11 cellular contexts compared by ENCODE assay signal in the genomic region with DNA sequence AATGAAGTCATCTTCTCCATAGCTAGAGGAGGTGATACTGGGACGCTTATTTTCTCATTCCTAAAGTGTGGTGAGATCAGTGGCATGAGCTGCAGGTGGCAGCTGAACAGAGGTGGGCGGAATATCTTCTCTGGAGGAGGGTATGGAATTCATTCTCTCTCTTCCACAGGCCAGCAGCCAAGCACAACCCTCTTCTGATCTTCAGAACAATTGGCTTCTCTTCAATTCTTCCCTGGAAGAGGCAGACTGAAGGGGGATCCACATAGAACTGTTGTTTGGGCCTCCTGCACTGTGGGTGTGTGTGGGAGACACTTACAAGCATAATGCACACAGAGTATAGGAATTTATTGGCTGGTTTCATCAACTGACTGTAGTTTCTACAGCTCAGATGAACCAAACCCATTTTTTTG.
DNase-seq lines count a peak whose midpoint lies in the region; ATAC-seq, FAIRE-seq and TF ChIP-seq lines count a peak whose summit lies in the region.
"Had no signal": no experiment of that assay in that cellular context is flagged by ENCODE, and none has a peak within 500 bp of the region (broad histone marks: within the 10 kb centered on the region; RNA-seq: fewer than 3 reads in every experiment).

No MANE protein-coding gene starts in this region.

- TF ChIP-seq POLR2A in HepG2 (IDR thresholded peaks at IDR 0.05; ENCODE audit: insufficient read depth in 1 of 2, low read depth in 2 of 2, low read length in 2 of 2) (no peak), thyroid gland (IDR thresholded peaks at IDR 0.05) (no peak)

- H3K4me2 ChIP-seq in HepG2 (ENCODE audit: low read depth, low read length) = no peak overlapping the region

- CTCF ChIA-PET in HepG2 (lab: Yijun Ruan, JAX; ENCODE audit: low intra/inter-chr PET ratio, low total read pairs) = no interaction called here

- TF ChIP-seq EP300 in HepG2 (IDR thresholded peaks at IDR 0.05; ENCODE audit: low read depth in 2 of 2, low read length in 2 of 2) = no peak
- no peak for TF ChIP-seq EP300 in HepG2 (CRISPR knock-in tag; IDR thresholded peaks at IDR 0.05; ENCODE audit: borderline replicate concordance)

- DNase-seq in HepG2 (ENCODE audit: low spot score) = no peak
- DNase-seq in activated naive CD8-positive, alpha-beta T cell treated with anti-CD3 and anti-CD28 coated beads, Interleukin-2, amount 50 U/mL, for 24 hours = no peak
- no peak for DNase-seq in neural crest cell (ENCODE audit: low read depth, low spot score)
- peak; percentile 53 to 57 for DNase-seq in thyroid gland
- no peak for DNase-seq in effector CD4-positive, alpha-beta T cell
- no peak for DNase-seq in COR-L47 (lab: John Stamatoyannopoulos, UW)
- no peak for DNase-seq in NCI-H1436 treated with DMSO at 0.1 percent for 48 hours (lab: John Stamatoyannopoulos, UW)
- DNase-seq: activated naive CD8-positive, alpha-beta T cell treated with anti-CD3 and anti-CD28 coated beads, Interleukin-2, amount 10 ng/mL, durations not matched to agents 7 days and 5 days; AML-193; PC-3 had no signal

- no peak overlapping the region for H2AFZ ChIP-seq in HepG2 (ENCODE audit: low read length)

- no peak for TF ChIP-seq RAD21 in liver (IDR thresholded peaks at IDR 0.05)
- TF ChIP-seq RAD21 in HepG2 (CRISPR knock-in tag; IDR thresholded peaks at IDR 0.05) = no peak

- H3K27ac Mint-ChIP-seq in activated naive CD8-positive, alpha-beta T cell treated with anti-CD3 and anti-CD28 coated beads, Interleukin-2, amount 50 U/mL, for 24 hours = peak overlapping the region; percentile 96
- peak overlapping the region; percentile 8 for H3K27ac Mint-ChIP-seq in neural crest cell (ENCODE audit: unreplicated experiment)
- H3K27ac Mint-ChIP-seq: activated naive CD8-positive, alpha-beta T cell treated with anti-CD3 and anti-CD28 coated beads, Interleukin-2, amount 10 ng/mL, durations not matched to agents 7 days and 5 days had no signal

- H3K9ac ChIP-seq in liver (ENCODE audit: low read depth in 1 of 2, low read length in 2 of 2) (no peak overlapping the region), HepG2 (ENCODE audit: insufficient read depth, low read depth, low read length) (no peak overlapping the region)

- H3K79me2 ChIP-seq in HepG2 (ENCODE audit: insufficient read depth, low read length) = no peaks in the 10 kb centered on the region

- no peaks in the 10 kb centered on the region for H3K36me3 Mint-ChIP-seq in activated naive CD8-positive, alpha-beta T cell treated with anti-CD3 and anti-CD28 coated beads, Interleukin-2, amount 50 U/mL, for 24 hours (ENCODE audit: low read depth)
- H3K36me3 Mint-ChIP-seq in neural crest cell (ENCODE audit: low read depth) = no peaks in the 10 kb centered on the region
- H3K36me3 Mint-ChIP-seq: activated naive CD8-positive, alpha-beta T cell treated with anti-CD3 and anti-CD28 coated beads, Interleukin-2, amount 10 ng/mL, durations not matched to agents 7 days and 5 days had no signal

- H3K4me3 ChIP-seq in liver (ENCODE audit: low read depth in 1 of 3, low read length in 3 of 3) (no peak overlapping the region), HepG2 (replicated peaks in 1 of 3; ENCODE audit: insufficient read depth in 1 of 3, low read depth in 2 of 3, low read length in 3 of 3) (no peak overlapping the region), thyroid gland (replicated peaks in 1 of 3) (no peak overlapping the region)

- intact Hi-C loops in HepG2 (cut with micrococcal nuclease; ENCODE audit: unreplicated experiment) (no loop called here), thyroid gland (cut with DNase I) (no loop called here)

- ATAC-seq in HepG2 = no peak
- ATAC-seq in activated naive CD8-positive, alpha-beta T cell treated with anti-CD3 and anti-CD28 coated beads, Interleukin-2, amount 50 U/mL, for 24 hours = peak; percentile 74
- ATAC-seq: PC-3 had no signal

- H3K9me3 ChIP-seq in liver (ENCODE audit: control insufficient read depth in 4 of 4, low read length in 3 of 4) = no peaks in the 10 kb centered on the region
- H3K9me3 ChIP-seq in HepG2 (ENCODE audit: low read length) = no peaks in the 10 kb centered on the region
- H3K9me3 ChIP-seq in thyroid gland = no peaks in the 10 kb centered on the region

- H3K27me3 ChIP-seq in liver (ENCODE audit: control insufficient read depth in 4 of 4, insufficient read depth in 4 of 4, low read length in 3 of 4) (no peaks in the 10 kb centered on the region), HepG2 (ENCODE audit: control insufficient read depth in 1 of 2, insufficient read depth in 2 of 2, low read length in 2 of 2) (no peaks in the 10 kb centered on the region; a peak in 1 of 5 replicates), thyroid gland (no peaks in the 10 kb centered on the region)

- POLR2A ChIA-PET in HepG2 (lab: Yijun Ruan, JAX) = no interaction called here

- H3K4me1 ChIP-seq in liver (ENCODE audit: control insufficient read depth in 4 of 4, insufficient read depth in 4 of 4, low read length in 3 of 4) = peaks cover 5 to 25% (median 16%) of the 10 kb centered on the region in 4 donors
- H3K4me1 ChIP-seq in HepG2 (ENCODE audit: insufficient read depth, low read length) = peaks cover 11% of the 10 kb centered on the region
- H3K4me1 ChIP-seq in thyroid gland = peaks cover 18 to 34% of the 10 kb centered on the region in 2 donors

- peaks cover 11% of the 10 kb centered on the region for H3K9me3 Mint-ChIP-seq in activated naive CD8-positive, alpha-beta T cell treated with anti-CD3 and anti-CD28 coated beads, Interleukin-2, amount 50 U/mL, for 24 hours
- peaks cover 11% of the 10 kb centered on the region for H3K9me3 Mint-ChIP-seq in neural crest cell

- H3K4me3 Mint-ChIP-seq in activated naive CD8-positive, alpha-beta T cell treated with anti-CD3 and anti-CD28 coated beads, Interleukin-2, amount 50 U/mL, for 24 hours = peak overlapping the region; percentile 42
- H3K4me3 Mint-ChIP-seq in neural crest cell = no peak overlapping the region
- H3K4me3 Mint-ChIP-seq: activated naive CD8-positive, alpha-beta T cell treated with anti-CD3 and anti-CD28 coated beads, Interleukin-2, amount 10 ng/mL, durations not matched to agents 7 days and 5 days had no signal

- TF ChIP-seq CTCF in liver (IDR thresholded peaks at IDR 0.05; ENCODE audit: low read depth, low read length, missing input control) = no peak
- TF ChIP-seq CTCF in HepG2 (CRISPR knock-in tag; IDR thresholded peaks at IDR 0.05) = no peak
- no peak for TF ChIP-seq CTCF in neural crest cell (conservative IDR thresholded peaks at IDR 0.05)
- no peak for TF ChIP-seq CTCF in thyroid gland (IDR thresholded peaks at IDR 0.05)

- WGBS in liver = 81% methylated on average over 2 of the region's 2 CpGs
- WGBS in HepG2 (ENCODE audit: low lambda C conversion rate) = 43% methylated on average over 2 of the region's 2 CpGs
- 42 to 44% methylated on average over 2 of the region's 2 CpGs for WGBS in thyroid gland, 2 donors

- in situ Hi-C loops in HepG2 (cut with HindIII; ENCODE audit: extremely low pct_ligation_motif_present, low pct_unique_long_range_greater_than_20kb) = no loop called here

- peaks cover 70% of the 10 kb centered on the region for H3K4me1 Mint-ChIP-seq in activated naive CD8-positive, alpha-beta T cell treated with anti-CD3 and anti-CD28 coated beads, Interleukin-2, amount 50 U/mL, for 24 hours
- peaks cover 4% of the 10 kb centered on the region for H3K4me1 Mint-ChIP-seq in neural crest cell

- H4K20me1 ChIP-seq in HepG2 (ENCODE audit: insufficient read depth, low read length) = no peaks in the 10 kb centered on the region

- no peak for FAIRE-seq in HepG2 (lab: Jason Lieb, UNC)

- no peaks in the 10 kb centered on the region for H3K36me3 ChIP-seq in liver (ENCODE audit: control insufficient read depth in 4 of 4, insufficient read depth in 3 of 4, low read depth in 1 of 4, low read length in 3 of 4)
- H3K36me3 ChIP-seq in HepG2 (replicated peaks in 1 of 2; ENCODE audit: control insufficient read depth in 1 of 2, insufficient read depth in 2 of 2, low read length in 2 of 2) = no peaks in the 10 kb centered on the region
- H3K36me3 ChIP-seq in thyroid gland = no peaks in the 10 kb centered on the region

- H3K27ac ChIP-seq in liver (ENCODE audit: low read depth in 1 of 2, low read length in 2 of 2) (peak overlapping the region; percentile 10 to 20), HepG2 (ENCODE audit: extremely low read length, insufficient read depth, low read length) (no peak overlapping the region), thyroid gland (peak overlapping the region in 1 of 3 donors; percentile 37)

- H3K27me3 Mint-ChIP-seq in activated naive CD8-positive, alpha-beta T cell treated with anti-CD3 and anti-CD28 coated beads, Interleukin-2, amount 50 U/mL, for 24 hours = no peaks in the 10 kb centered on the region
- peaks cover 7% of the 10 kb centered on the region for H3K27me3 Mint-ChIP-seq in neural crest cell (ENCODE audit: low read depth)
- H3K27me3 Mint-ChIP-seq: activated naive CD8-positive, alpha-beta T cell treated with anti-CD3 and anti-CD28 coated beads, Interleukin-2, amount 10 ng/mL, durations not matched to agents 7 days and 5 days had no signal

- BruUV-seq in HepG2 (replicated peaks; lab: Mats Ljungman, UMichigan) = no TSS peak

TF ChIP-seq in liver, 16 proteins besides CTCF, POLR2A, EP300 and RAD21:
- TF ChIP-seq YY1 (IDR thresholded peaks at IDR 0.05) (no peak), NR2F2 (IDR thresholded peaks at IDR 0.05) (no peak), GABPA (IDR thresholded peaks at IDR 0.05 in 1 of 2, conservative IDR thresholded peaks at IDR 0.05 in 1 of 2) (no peak), HNF4A (conservative IDR thresholded peaks at IDR 0.05) (no peak), JUND (IDR thresholded peaks at IDR 0.05) (no peak)
TF ChIP-seq in liver: peak in this region for 0.

TF ChIP-seq in HepG2, 621 proteins besides CTCF, POLR2A, EP300 and RAD21 (continues in another document):
- TF ChIP-seq ZNF777 (CRISPR knock-in tag; IDR thresholded peaks at IDR 0.05) = no peak
- TF ChIP-seq SMYD3 (CRISPR knock-in tag; IDR thresholded peaks at IDR 0.05) = no peak
- TF ChIP-seq ZNF570 (CRISPR knock-in tag; IDR thresholded peaks at IDR 0.05; ENCODE audit: borderline replicate concordance) = no peak
- TF ChIP-seq SRSF9 (IDR thresholded peaks at IDR 0.05; ENCODE audit: borderline replicate concordance, insufficient read depth, low read depth, low read length, poor library complexity, severe bottlenecking) = no peak
- TF ChIP-seq, protein P1, sequence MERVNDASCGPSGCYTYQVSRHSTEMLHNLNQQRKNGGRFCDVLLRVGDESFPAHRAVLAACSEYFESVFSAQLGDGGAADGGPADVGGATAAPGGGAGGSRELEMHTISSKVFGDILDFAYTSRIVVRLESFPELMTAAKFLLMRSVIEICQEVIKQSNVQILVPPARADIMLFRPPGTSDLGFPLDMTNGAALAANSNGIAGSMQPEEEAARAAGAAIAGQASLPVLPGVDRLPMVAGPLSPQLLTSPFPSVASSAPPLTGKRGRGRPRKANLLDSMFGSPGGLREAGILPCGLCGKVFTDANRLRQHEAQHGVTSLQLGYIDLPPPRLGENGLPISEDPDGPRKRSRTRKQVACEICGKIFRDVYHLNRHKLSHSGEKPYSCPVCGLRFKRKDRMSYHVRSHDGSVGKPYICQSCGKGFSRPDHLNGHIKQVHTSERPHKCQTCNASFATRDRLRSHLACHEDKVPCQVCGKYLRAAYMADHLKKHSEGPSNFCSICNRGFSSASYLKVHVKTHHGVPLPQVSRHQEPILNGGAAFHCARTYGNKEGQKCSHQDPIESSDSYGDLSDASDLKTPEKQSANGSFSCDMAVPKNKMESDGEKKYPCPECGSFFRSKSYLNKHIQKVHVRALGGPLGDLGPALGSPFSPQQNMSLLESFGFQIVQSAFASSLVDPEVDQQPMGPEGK (CRISPR knock-in tag; IDR thresholded peaks at IDR 0.05) = no peak

Comparison
In these comparisons a context has a peak if more than half of its experiments do, and no peak if none do; other contexts are left out.
1. DNase-seq: peak in thyroid gland (2 of 2); none in HepG2 (single experiment), activated naive CD8-positive, alpha-beta T cell treated with anti-CD3 and anti-CD28 coated beads, Interleukin-2, amount 50 U/mL, for 24 hours (single experiment), neural crest cell (single experiment), effector CD4-positive, alpha-beta T cell (single experiment), COR-L47 (single experiment) and NCI-H1436 treated with DMSO at 0.1 percent for 48 hours (single experiment).